In genomic region chr2:20676353-20677215, GRCh38 we compare ENCODE assay signal across 8 cellular contexts. TPM values are rescaled to one million over a fixed set of nuclear protein-coding genes. Genes with fewer than 3 reads are reported as not detected.
DNase-seq lines count a peak whose midpoint lies in the region; ATAC-seq, FAIRE-seq and TF ChIP-seq lines count a peak whose summit lies in the region.

No MANE protein-coding gene starts in this region.

- peaks cover 7% of the 10 kb centered on the region for H3K27me3 Mint-ChIP-seq in T-helper 2 cell treated with Interferon-gamma antibody and Interleukin-4, amounts not matched to agents 5 μg/mL and 100 μg/mL, for 36 hours (ENCODE audit: low read depth)

- TF ChIP-seq CTCF in MM.1S (IDR thresholded peaks at IDR 0.05; ENCODE audit: low read length) = peak; percentile 69
- TF ChIP-seq CTCF in mucosa of descending colon (IDR thresholded peaks at IDR 0.05) = peak; percentile 33

- peak overlapping the region; percentile 93 for H3K27ac ChIP-seq in MM.1S (ENCODE audit: low read length)

- H3K27ac Mint-ChIP-seq in T-helper 2 cell treated with Interferon-gamma antibody and Interleukin-4, amounts not matched to agents 5 μg/mL and 100 μg/mL, for 36 hours = no peak overlapping the region

- no peaks in the 10 kb centered on the region for H3K9me2 ChIP-seq in MM.1S (replicated peaks; ENCODE audit: insufficient read depth, low read length)

- no peaks in the 10 kb centered on the region for H4K20me1 ChIP-seq in MM.1S (ENCODE audit: insufficient read depth, low read length)

- H3K4me1 ChIP-seq in MM.1S (ENCODE audit: low read length) (peaks cover 53% of the 10 kb centered on the region), mucosa of descending colon (ENCODE audit: low read depth) (peaks cover 18% of the 10 kb centered on the region), HAP-1 (peaks cover 19% of the 10 kb centered on the region)

- H3K79me2 ChIP-seq in MM.1S (ENCODE audit: low read length) = no peaks in the 10 kb centered on the region

- H2AFZ ChIP-seq in MM.1S (ENCODE audit: low read length) = peak overlapping the region; percentile 48

- in situ Hi-C loops in HAP-1 (cut with MboI; ENCODE audit: low sequenced_read_pairs) = no loop called here

- intact Hi-C loops in mucosa of descending colon (cut with DNase I, micrococcal nuclease) = no loop called here

- H3K4me2 ChIP-seq in MM.1S (ENCODE audit: low read depth, low read length) = peak overlapping the region; percentile 80

- peak; percentile 87 for ATAC-seq in mucosa of descending colon

- no peaks in the 10 kb centered on the region for H3K36me3 Mint-ChIP-seq in T-helper 2 cell treated with Interferon-gamma antibody and Interleukin-4, amounts not matched to agents 5 μg/mL and 100 μg/mL, for 36 hours (ENCODE audit: low read depth)

- peak; percentile 81 for FAIRE-seq in GM18507 (lab: Jason Lieb, UNC)

- H3K9me3 ChIP-seq in MM.1S (replicated peaks; ENCODE audit: insufficient read depth, low read length) (no peaks in the 10 kb centered on the region), mucosa of descending colon (no peaks in the 10 kb centered on the region), HAP-1 (no peaks in the 10 kb centered on the region)

- no peaks in the 10 kb centered on the region for H3K9me3 Mint-ChIP-seq in T-helper 2 cell treated with Interferon-gamma antibody and Interleukin-4, amounts not matched to agents 5 μg/mL and 100 μg/mL, for 36 hours

- H3K4me3 ChIP-seq in H7 (ENCODE audit: insufficient read depth, low read depth, low read length) (no peak overlapping the region), MM.1S (ENCODE audit: low read length) (peak overlapping the region; percentile 35), mucosa of descending colon (no peak overlapping the region), HAP-1 (no peak overlapping the region)

- peak overlapping the region; percentile 56 for H3K9ac ChIP-seq in MM.1S (ENCODE audit: low read length)

- no peaks in the 10 kb centered on the region for H3K4me1 Mint-ChIP-seq in T-helper 2 cell treated with Interferon-gamma antibody and Interleukin-4, amounts not matched to agents 5 μg/mL and 100 μg/mL, for 36 hours (ENCODE audit: low read depth)

- DNase-seq in GM18507 (ENCODE audit: extremely low spot score, insufficient read length, low read depth) = no peak
- peak; percentile 53 for DNase-seq in H7
- peak; percentile 84 for DNase-seq in MM.1S
- DNase-seq in mucosa of descending colon = peak in 1 of 3 donors; percentile 50
- DNase-seq in T-helper 2 cell = no peak
- no peak for DNase-seq in D341Med (ENCODE audit: low spot score)
- no peak for DNase-seq in HAP-1 (ENCODE audit: low spot score in 2 of 2)
- no peak for DNase-seq in T-helper 2 cell treated with Interferon-gamma antibody and Interleukin-4, amounts not matched to agents 5 μg/mL and 100 μg/mL, for 36 hours (ENCODE audit: low spot score)

- H3K36me3 ChIP-seq in H7 (replicated peaks; ENCODE audit: control insufficient read depth, insufficient read depth, low read length) (no peaks in the 10 kb centered on the region), MM.1S (replicated peaks; ENCODE audit: insufficient read depth, low read length) (no peaks in the 10 kb centered on the region), mucosa of descending colon (ENCODE audit: low read depth) (no peaks in the 10 kb centered on the region), HAP-1 (replicated peaks) (no peaks in the 10 kb centered on the region; the same call in 1 of the 2 replicates)

- no peak overlapping the region for H3K4me3 Mint-ChIP-seq in T-helper 2 cell treated with Interferon-gamma antibody and Interleukin-4, amounts not matched to agents 5 μg/mL and 100 μg/mL, for 36 hours

- H3F3A ChIP-seq in MM.1S (ENCODE audit: insufficient read depth, low read length) = peaks cover 42% of the 10 kb centered on the region

- H3K27me3 ChIP-seq in H7 (ENCODE audit: control insufficient read depth, insufficient read depth, low read length) (peaks cover 21% of the 10 kb centered on the region; the same call in 1 of the 2 replicates), MM.1S (replicated peaks; ENCODE audit: insufficient read depth, low read length) (no peaks in the 10 kb centered on the region), HAP-1 (ENCODE audit: low read depth) (no peaks in the 10 kb centered on the region)

RNA-seq across cellular contexts. Expression of gene GDF7, which starts 9.6 kb away (rescaled TPM):
- total RNA-seq in H7 (2014; rRNA removed; shearing (Covaris generic)) = 1.4 TPM in 2 replicates
- under 1 TPM; 0.14 to 0.73 (median 0.14) TPM for total RNA-seq in mucosa of descending colon

RNA-seq across cellular contexts. Expression of gene HS1BP3, which starts 25.7 kb away (rescaled TPM):
- total RNA-seq in H7 (2014; rRNA removed; shearing (Covaris generic)) = 30.2 and 41.3 TPM in 2 replicates
- 10 to 100 TPM; 28.8 to 47.0 (median 29.7) TPM for total RNA-seq in mucosa of descending colon

Comparison
In these comparisons a context has a peak if more than half of its experiments do, and no peak if none do; other contexts are left out.
1. DNase-seq: peak in H7 (single experiment) and MM.1S (single experiment); none in GM18507 (single experiment), T-helper 2 cell (0 of 5), D341Med (single experiment), HAP-1 (0 of 2) and T-helper 2 cell treated with Interferon-gamma antibody and Interleukin-4, amounts not matched to agents 5 μg/mL and 100 μg/mL, for 36 hours (single experiment).